In the genomic region with DNA sequence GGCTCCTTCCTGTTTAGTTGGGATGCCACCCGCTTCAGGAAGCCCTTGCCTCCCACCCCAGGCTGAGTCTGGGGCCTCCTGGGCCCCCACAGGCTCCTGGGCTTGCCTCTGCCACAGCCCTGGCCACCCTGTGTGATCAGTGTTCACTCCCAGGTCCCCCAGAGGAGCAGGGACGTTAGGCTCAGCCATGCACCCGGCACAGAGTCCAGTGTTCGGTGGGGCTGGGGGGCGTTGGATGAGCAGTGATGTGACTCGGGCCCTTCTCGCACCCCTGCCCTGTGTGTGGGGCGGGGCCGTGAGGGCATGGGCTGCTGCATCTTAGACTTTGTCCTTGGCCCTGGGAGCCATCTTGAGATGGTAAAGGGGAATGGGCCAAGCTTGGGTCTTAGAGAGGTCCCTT, we compare ENCODE assay signal across 2 cellular contexts.
TF ChIP-seq lines count a peak whose summit lies in the region.

No MANE protein-coding gene starts in this region.

TF ChIP-seq in HEK293, 187 proteins besides CTCF, POLR2A, EP300 and RAD21:
- TF ChIP-seq ZBTB20 (tag by site-specific recombination; IDR thresholded peaks at IDR 0.05) (no peak), GLIS2 (tag by site-specific recombination; IDR thresholded peaks at IDR 0.05) (0 out of 2 replicates have a peak, but pooled peaks have one; percentile 17)
TF ChIP-seq in HEK293: peak in this region for 1.

TF ChIP-seq in GM12878, 131 proteins besides CTCF, POLR2A, EP300 and RAD21:
- no peak for TF ChIP-seq NR2C2 (IDR thresholded peaks at IDR 0.05; ENCODE audit: borderline replicate concordance, control insufficient read depth, insufficient read length, low read depth)
- no peak for TF ChIP-seq PAX8 (IDR thresholded peaks at IDR 0.05)
- no peak for TF ChIP-seq JUND (IDR thresholded peaks at IDR 0.05; ENCODE audit: low read depth, low read length)
